In genomic region chr16:82736161-82736697, GRCh38 we compare ENCODE assay signal across 14 cellular contexts.
"Had no signal": no experiment of that assay in that cellular context is flagged by ENCODE, and none has a peak within 500 bp of the region (broad histone marks: within the 10 kb centered on the region; RNA-seq: fewer than 3 reads in every experiment).

No MANE protein-coding gene starts in this region.

- ATAC-seq: activated CD8-positive, alpha-beta memory T cell treated with anti-CD3 and anti-CD28 coated beads, Interleukin-2, amount 10 ng/mL, durations not matched to agents 7 days and 5 days; gastroesophageal sphincter; left colon; T-helper 17 cell had no signal

- H3K36me3 ChIP-seq: colonic mucosa, gastroesophageal sphincter, transverse colon had no signal

- H3K4me1 ChIP-seq: colonic mucosa had no signal

- H3K9me3 ChIP-seq: colonic mucosa, gastroesophageal sphincter, transverse colon had no signal

- H3K27me3 ChIP-seq: colonic mucosa, gastroesophageal sphincter, transverse colon had no signal

- H3K4me3 ChIP-seq: colonic mucosa, gastroesophageal sphincter, transverse colon had no signal

- H3K27ac ChIP-seq: colonic mucosa, gastroesophageal sphincter had no signal

- DNase-seq: activated B cell treated with CpG ODN at 0.5 μM for 24 hours; activated CD8-positive, alpha-beta memory T cell treated with anti-CD3 and anti-CD28 coated beads, Interleukin-2, amount 10 ng/mL, durations not matched to agents 7 days and 5 days; activated gamma-delta T cell; activated naive CD8-positive, alpha-beta T cell treated with anti-CD3 and anti-CD28 coated beads for 36 hours; activated T-cell treated with anti-CD3 and anti-CD28 coated beads, Interleukin-2, amount 50 U/mL, for 24 hours; caudate nucleus; colonic mucosa; effector CD4-positive, alpha-beta T cell; immature natural killer cell; left colon; small intestine; T-helper 17 cell; transverse colon had no signal
